Comparison of ENCODE assay signal across 8 cellular contexts in genomic region chr7:158325530-158326381, GRCh38.
DNase-seq lines count a peak whose midpoint lies in the region; ATAC-seq and TF ChIP-seq lines count a peak whose summit lies in the region.

No MANE protein-coding gene starts in this region.

- ATAC-seq in GM19023 (IDR thresholded peaks at IDR 0.05; ENCODE audit: unreplicated experiment) (no peak), HG02840 (IDR thresholded peaks at IDR 0.05; ENCODE audit: low FRiP score, unreplicated experiment) (no peak)

- 31% methylated on average over 26 of the region's 27 CpGs for WGBS in prostate gland

- no peaks in the 10 kb centered on the region for H3K4me1 ChIP-seq in prostate gland (replicated peaks)

- TF ChIP-seq POLR2A in prostate gland (IDR thresholded peaks at IDR 0.05): no peak

- H3K27me3 ChIP-seq in prostate gland (replicated peaks; ENCODE audit: insufficient read depth): no peaks in the 10 kb centered on the region

- peak in 3 of 4 experiments; percentile 28 to 73 (median 50) for TF ChIP-seq CTCF in prostate gland (IDR thresholded peaks at IDR 0.05)

- H3K4me3 ChIP-seq in prostate gland: no peak overlapping the region

- intact Hi-C loops in head of caudate nucleus (cut with DNase I) (no loop called here), prostate gland (cut with DNase I) (no loop called here)

- H3K36me3 ChIP-seq in prostate gland: no peaks in the 10 kb centered on the region

- H3K27ac ChIP-seq in prostate gland: peak overlapping the region in 1 of 2 donors; percentile 38

- H3K9me3 ChIP-seq in prostate gland: no peaks in the 10 kb centered on the region

- DNase-seq in HuH-7.5 (ENCODE audit: low spot score) (peak; percentile 35), NCI-H526 (lab: John Stamatoyannopoulos, UW) (peak; percentile 44 to 73), head of caudate nucleus (peak in 27 of 42 donors; percentile 26 to 71 (median 49)), prostate gland (ENCODE audit: low spot score) (peak; percentile 45), UCSD-AML1 (lab: John Stamatoyannopoulos, UW; ENCODE audit: unreplicated experiment) (no peak), activated gamma-delta T cell (lab: John Stamatoyannopoulos, UW) (no peak)

Comparison
In these comparisons a context has a peak if more than half of its experiments do, and no peak if none do; other contexts are left out.
1. DNase-seq: peak in HuH-7.5 (single experiment), NCI-H526 (2 of 2), head of caudate nucleus (27 of 42) and prostate gland (single experiment); none in UCSD-AML1 (single experiment) and activated gamma-delta T cell (single experiment).